ENCODE assay signal across 23 cellular contexts in the genomic region with DNA sequence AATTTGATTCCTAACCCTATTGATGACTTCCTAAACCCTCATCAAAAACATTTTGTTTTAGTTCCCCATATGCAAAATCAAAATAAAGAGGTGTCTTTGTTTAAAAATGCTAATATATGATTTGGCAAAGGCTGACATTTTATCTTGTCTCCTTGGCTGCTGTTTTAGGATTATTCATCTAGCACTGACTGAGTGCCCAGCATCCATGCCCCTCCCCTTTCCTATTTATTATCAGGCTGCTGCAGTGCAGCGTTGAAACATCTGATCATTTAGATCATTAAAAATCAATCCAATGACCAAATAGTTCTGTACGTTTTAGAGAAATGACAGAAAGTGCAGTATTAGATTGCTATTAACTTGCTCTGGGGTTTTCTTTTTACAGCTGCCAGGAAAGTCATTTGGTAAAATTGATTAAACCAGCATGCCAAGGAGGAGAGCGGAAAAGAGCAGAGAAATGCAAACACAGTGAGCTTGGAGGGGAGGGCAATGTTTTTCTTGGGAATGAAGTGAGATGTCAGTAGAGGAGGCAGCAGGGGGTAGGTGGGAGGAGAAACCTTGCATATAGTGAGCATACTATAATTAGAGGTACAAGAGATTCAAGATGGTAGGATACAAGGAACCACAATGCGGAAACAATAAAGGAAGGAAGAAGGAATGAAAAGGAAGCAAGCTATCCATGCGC.
DNase-seq lines count a peak whose midpoint lies in the region; ATAC-seq and TF ChIP-seq lines count a peak whose summit lies in the region.
"Had no signal": no experiment of that assay in that cellular context is flagged by ENCODE, and none has a peak within 500 bp of the region (broad histone marks: within the 10 kb centered on the region; RNA-seq: fewer than 3 reads in every experiment).

No MANE protein-coding gene starts in this region.

- no peaks in the 10 kb centered on the region for H3K36me3 Mint-ChIP-seq in nephron progenitor cell (ENCODE audit: low read depth)
- no peaks in the 10 kb centered on the region for H3K36me3 Mint-ChIP-seq in activated CD8-positive, alpha-beta memory T cell treated with anti-CD3 and anti-CD28 coated beads, Interleukin-2, amount 10 ng/mL, durations not matched to agents 7 days and 5 days
- H3K36me3 Mint-ChIP-seq: activated naive CD8-positive, alpha-beta T cell treated with anti-CD3 and anti-CD28 coated beads, Interleukin-2, amount 10 ng/mL, durations not matched to agents 7 days and 5 days; T-cell had no signal

- H3K4me3 Mint-ChIP-seq in nephron progenitor cell, result no peak overlapping the region
- no peak overlapping the region for H3K4me3 Mint-ChIP-seq in activated CD8-positive, alpha-beta memory T cell treated with anti-CD3 and anti-CD28 coated beads, Interleukin-2, amount 10 ng/mL, durations not matched to agents 7 days and 5 days
- H3K4me3 Mint-ChIP-seq: activated CD4-positive, alpha-beta T cell treated with anti-CD3 and anti-CD28 coated beads, Interleukin-2, amount 10 ng/mL, durations not matched to agents 7 days and 5 days; activated naive CD8-positive, alpha-beta T cell treated with anti-CD3 and anti-CD28 coated beads, Interleukin-2, amount 10 ng/mL, durations not matched to agents 7 days and 5 days; activated T-helper 17 cell treated with anti-CD3 and anti-CD28 coated beads, Interleukin-2, amount 50 U/mL, for 72 hours; T-cell had no signal

- CTCF ChIA-PET in activated CD8-positive, alpha-beta memory T cell treated with anti-CD3 and anti-CD28 coated beads, Interleukin-2, amount 10 ng/mL, durations not matched to agents 7 days and 5 days (lab: Charles Lee), result no interaction called here

- peak; percentile 37 for DNase-seq in AG20443 (ENCODE audit: low spot score)
- peak; percentile 74 for DNase-seq in NCI-H146 (lab: John Stamatoyannopoulos, UW)
- DNase-seq in astrocyte of the spinal cord (ENCODE audit: low read depth, low spot score), result peak; percentile 34
- no peak for DNase-seq in nephron progenitor cell
- DNase-seq in OCI-M2 (lab: John Stamatoyannopoulos, UW; ENCODE audit: unreplicated experiment), result no peak
- no peak for DNase-seq in DMS53 treated with DMSO at 0.1 percent for 48 hours (lab: John Stamatoyannopoulos, UW; ENCODE audit: unreplicated experiment)
- no peak for DNase-seq in activated CD8-positive, alpha-beta memory T cell treated with anti-CD3 and anti-CD28 coated beads, Interleukin-2, amount 10 ng/mL, durations not matched to agents 7 days and 5 days
- DNase-seq: activated CD4-positive, alpha-beta T cell treated with anti-CD3 and anti-CD28 coated beads, Interleukin-2, amount 10 ng/mL, durations not matched to agents 7 days and 5 days; activated naive CD8-positive, alpha-beta T cell treated with anti-CD3 and anti-CD28 coated beads, Interleukin-2, amount 10 ng/mL, durations not matched to agents 7 days and 5 days; body of pancreas; EL; glutamatergic neuron; GOT3; IMR-90; mesenchymal stem cell; NCI-H1436 treated with DMSO at 0.1 percent for 48 hours; NCI-H2171; posterior cingulate gyrus; sigmoid colon; T-cell had no signal

- H3K27ac Mint-ChIP-seq in nephron progenitor cell, result peak overlapping the region; percentile 76
- H3K27ac Mint-ChIP-seq in activated CD8-positive, alpha-beta memory T cell treated with anti-CD3 and anti-CD28 coated beads, Interleukin-2, amount 10 ng/mL, durations not matched to agents 7 days and 5 days, result no peak overlapping the region
- H3K27ac Mint-ChIP-seq: activated CD4-positive, alpha-beta T cell treated with anti-CD3 and anti-CD28 coated beads, Interleukin-2, amount 10 ng/mL, durations not matched to agents 7 days and 5 days; activated naive CD8-positive, alpha-beta T cell treated with anti-CD3 and anti-CD28 coated beads, Interleukin-2, amount 10 ng/mL, durations not matched to agents 7 days and 5 days; activated T-helper 17 cell treated with anti-CD3 and anti-CD28 coated beads, Interleukin-2, amount 50 U/mL, for 72 hours; T-cell had no signal

- in situ Hi-C loops in astrocyte of the spinal cord (cut with HindIII; ENCODE audit: low sequenced_read_pairs), result no loop called here

- H3K4me3 ChIP-seq in astrocyte of the spinal cord (ENCODE audit: low read depth, low read length), result no peak overlapping the region
- H3K4me3 ChIP-seq: body of pancreas, sigmoid colon had no signal

- peaks cover 5% of the 10 kb centered on the region for H3K9me3 Mint-ChIP-seq in nephron progenitor cell
- H3K9me3 Mint-ChIP-seq in activated CD8-positive, alpha-beta memory T cell treated with anti-CD3 and anti-CD28 coated beads, Interleukin-2, amount 10 ng/mL, durations not matched to agents 7 days and 5 days (ENCODE audit: low read depth), result no peaks in the 10 kb centered on the region
- H3K9me3 Mint-ChIP-seq: activated CD4-positive, alpha-beta T cell treated with anti-CD3 and anti-CD28 coated beads, Interleukin-2, amount 10 ng/mL, durations not matched to agents 7 days and 5 days; activated naive CD8-positive, alpha-beta T cell treated with anti-CD3 and anti-CD28 coated beads, Interleukin-2, amount 10 ng/mL, durations not matched to agents 7 days and 5 days; activated T-helper 17 cell treated with anti-CD3 and anti-CD28 coated beads, Interleukin-2, amount 50 U/mL, for 72 hours; T-cell had no signal

- no peak for ATAC-seq in GM18870 (IDR thresholded peaks at IDR 0.05; ENCODE audit: unreplicated experiment)
- no peak for ATAC-seq in activated CD8-positive, alpha-beta memory T cell treated with anti-CD3 and anti-CD28 coated beads, Interleukin-2, amount 10 ng/mL, durations not matched to agents 7 days and 5 days
- ATAC-seq: activated T-helper 17 cell treated with anti-CD3 and anti-CD28 coated beads, Interleukin-2, amount 50 U/mL, for 72 hours; body of pancreas; Panc1; T-cell had no signal

- no peak for TF ChIP-seq CTCF in astrocyte of the spinal cord (IDR thresholded peaks at IDR 0.05; ENCODE audit: low read depth, low read length)
- TF ChIP-seq CTCF in nephron progenitor cell (IDR thresholded peaks at IDR 0.05), result no peak

- peaks cover 25% of the 10 kb centered on the region for H3K4me1 Mint-ChIP-seq in nephron progenitor cell
- H3K4me1 Mint-ChIP-seq in activated CD8-positive, alpha-beta memory T cell treated with anti-CD3 and anti-CD28 coated beads, Interleukin-2, amount 10 ng/mL, durations not matched to agents 7 days and 5 days, result peaks cover 18% of the 10 kb centered on the region
- H3K4me1 Mint-ChIP-seq: T-cell had no signal

- no peaks in the 10 kb centered on the region for H3K27me3 Mint-ChIP-seq in nephron progenitor cell (ENCODE audit: low read depth, poor library complexity)
- H3K27me3 Mint-ChIP-seq in activated CD8-positive, alpha-beta memory T cell treated with anti-CD3 and anti-CD28 coated beads, Interleukin-2, amount 10 ng/mL, durations not matched to agents 7 days and 5 days, result peaks cover 11% of the 10 kb centered on the region

Comparison
In these comparisons a context has a peak if more than half of its experiments do, and no peak if none do; other contexts are left out.
1. DNase-seq: peak in AG20443 (single experiment), NCI-H146 (single experiment) and astrocyte of the spinal cord (single experiment); none in nephron progenitor cell (single experiment), OCI-M2 (single experiment), DMS53 treated with DMSO at 0.1 percent for 48 hours (single experiment) and activated CD8-positive, alpha-beta memory T cell treated with anti-CD3 and anti-CD28 coated beads, Interleukin-2, amount 10 ng/mL, durations not matched to agents 7 days and 5 days (single experiment).